12 cellular contexts compared by ENCODE assay signal in genomic region chr4:140740422-140740821, GRCh38.
"Had no signal": no experiment of that assay in that cellular context is flagged by ENCODE, and none has a peak within 500 bp of the region (broad histone marks: within the 10 kb centered on the region; RNA-seq: fewer than 3 reads in every experiment).

No MANE protein-coding gene starts in this region.

- H3K27ac Mint-ChIP-seq: activated CD4-positive, alpha-beta memory T cell treated with anti-CD3 and anti-CD28 coated beads, Interleukin-2, amount 10 ng/mL, durations not matched to agents 7 days and 5 days; natural killer cell treated with Interleukin-12 subunit alpha and Interleukin-12 subunit beta and Interleukin-15 and Interleukin-18, amount 100 ng/mL, for 72 hours had no signal

- H3K4me3 ChIP-seq: ascending aorta, cardiac muscle cell, colonic mucosa, gastrocnemius medialis, thyroid gland had no signal

- H3K9me3 ChIP-seq: ascending aorta, colonic mucosa, gastrocnemius medialis, thyroid gland had no signal

- H3K27me3 ChIP-seq: ascending aorta, cardiac muscle cell, colonic mucosa, gastrocnemius medialis, thyroid gland had no signal

- H3K36me3 ChIP-seq: ascending aorta, cardiac muscle cell, colonic mucosa, gastrocnemius medialis, thyroid gland had no signal

- H3K4me3 Mint-ChIP-seq: activated CD4-positive, alpha-beta memory T cell treated with anti-CD3 and anti-CD28 coated beads, Interleukin-2, amount 10 ng/mL, durations not matched to agents 7 days and 5 days; natural killer cell treated with Interleukin-12 subunit alpha and Interleukin-12 subunit beta and Interleukin-15 and Interleukin-18, amount 100 ng/mL, for 72 hours had no signal

- H3K9me3 Mint-ChIP-seq: activated CD4-positive, alpha-beta memory T cell treated with anti-CD3 and anti-CD28 coated beads, Interleukin-2, amount 10 ng/mL, durations not matched to agents 7 days and 5 days; natural killer cell treated with Interleukin-12 subunit alpha and Interleukin-12 subunit beta and Interleukin-15 and Interleukin-18, amount 100 ng/mL, for 72 hours had no signal

- H3K4me1 ChIP-seq: ascending aorta, colonic mucosa, gastrocnemius medialis had no signal

- ATAC-seq: gastrocnemius medialis; natural killer cell treated with Interleukin-12 subunit alpha and Interleukin-12 subunit beta and Interleukin-15 and Interleukin-18, amount 100 ng/mL, for 72 hours had no signal

- H3K4me1 Mint-ChIP-seq: activated CD4-positive, alpha-beta memory T cell treated with anti-CD3 and anti-CD28 coated beads, Interleukin-2, amount 10 ng/mL, durations not matched to agents 7 days and 5 days had no signal

- DNase-seq: activated CD4-positive, alpha-beta memory T cell treated with anti-CD3 and anti-CD28 coated beads, Interleukin-2, amount 10 ng/mL, durations not matched to agents 7 days and 5 days; activated CD4-positive, alpha-beta T cell treated with anti-CD3 and anti-CD28 coated beads for 1 hour; activated CD8-positive, alpha-beta memory T cell treated with anti-CD3 and anti-CD28 coated beads, Interleukin-2, amount 50 U/mL, for 48 hours; colonic mucosa; gastrocnemius medialis; stimulated activated CD4-positive, alpha-beta T cell treated with anti-CD3 and anti-CD28 coated beads, Interleukin-15, amount 100 ng/mL, for 24 hours; stimulated activated CD4-positive, alpha-beta T cell treated with anti-CD3 and anti-CD28 coated beads, Interleukin-4, amount 100 ng/mL, for 24 hours; thyroid gland had no signal

- H3K36me3 Mint-ChIP-seq: natural killer cell treated with Interleukin-12 subunit alpha and Interleukin-12 subunit beta and Interleukin-15 and Interleukin-18, amount 100 ng/mL, for 72 hours had no signal

- H3K27ac ChIP-seq: ascending aorta, cardiac muscle cell, colonic mucosa, gastrocnemius medialis, thyroid gland had no signal

- FAIRE-seq: keratinocyte had no signal
